Comparison of ENCODE assay signal across 1 cellular context in the genomic region with DNA sequence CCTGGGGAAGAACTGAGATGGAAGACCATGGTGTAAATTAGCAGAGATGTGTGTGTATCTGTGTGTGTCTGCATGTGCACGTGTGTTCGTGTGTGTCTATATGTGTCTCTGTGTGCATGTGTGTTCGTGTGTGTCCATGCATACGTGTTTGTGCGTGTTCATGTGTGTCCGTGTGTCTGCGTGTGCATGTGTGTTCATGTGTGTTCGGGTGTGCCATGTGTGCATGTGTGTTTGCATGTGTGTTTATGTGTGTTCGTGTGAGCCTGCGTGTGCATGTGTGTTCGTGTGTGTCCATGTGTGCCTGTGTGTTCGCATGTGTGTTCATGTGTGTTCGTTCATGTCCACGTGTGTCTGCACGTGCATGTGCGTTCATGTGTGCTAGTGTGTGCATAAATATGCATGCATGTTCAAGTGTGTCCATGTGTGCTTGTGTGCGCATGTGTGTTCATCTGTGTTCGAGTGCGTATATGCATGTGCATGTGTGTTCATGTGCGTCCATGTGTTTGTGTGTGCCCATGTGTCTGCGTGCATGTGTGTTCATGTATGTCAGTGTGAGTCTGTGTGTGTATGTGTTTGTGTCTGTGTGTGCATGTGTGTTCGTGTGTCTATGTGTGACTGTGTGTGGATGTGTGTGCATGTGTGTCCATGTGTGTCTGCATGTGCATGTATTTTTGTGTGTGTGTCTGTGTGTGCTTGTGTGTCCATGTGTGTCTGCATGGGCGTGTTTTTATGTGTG.
TF ChIP-seq lines count a peak whose summit lies in the region.

No MANE protein-coding gene starts in this region.

TF ChIP-seq in H1, 55 proteins besides CTCF, POLR2A, EP300 and RAD21:
- no peak for TF ChIP-seq TCF12 (IDR thresholded peaks at IDR 0.05; ENCODE audit: low read depth, low read length)
- TF ChIP-seq HDAC6 (IDR thresholded peaks at IDR 0.05; ENCODE audit: low read depth, low read length), result no peak
- no peak for TF ChIP-seq JUND (IDR thresholded peaks at IDR 0.05; ENCODE audit: low read length)
- TF ChIP-seq, protein P1, sequence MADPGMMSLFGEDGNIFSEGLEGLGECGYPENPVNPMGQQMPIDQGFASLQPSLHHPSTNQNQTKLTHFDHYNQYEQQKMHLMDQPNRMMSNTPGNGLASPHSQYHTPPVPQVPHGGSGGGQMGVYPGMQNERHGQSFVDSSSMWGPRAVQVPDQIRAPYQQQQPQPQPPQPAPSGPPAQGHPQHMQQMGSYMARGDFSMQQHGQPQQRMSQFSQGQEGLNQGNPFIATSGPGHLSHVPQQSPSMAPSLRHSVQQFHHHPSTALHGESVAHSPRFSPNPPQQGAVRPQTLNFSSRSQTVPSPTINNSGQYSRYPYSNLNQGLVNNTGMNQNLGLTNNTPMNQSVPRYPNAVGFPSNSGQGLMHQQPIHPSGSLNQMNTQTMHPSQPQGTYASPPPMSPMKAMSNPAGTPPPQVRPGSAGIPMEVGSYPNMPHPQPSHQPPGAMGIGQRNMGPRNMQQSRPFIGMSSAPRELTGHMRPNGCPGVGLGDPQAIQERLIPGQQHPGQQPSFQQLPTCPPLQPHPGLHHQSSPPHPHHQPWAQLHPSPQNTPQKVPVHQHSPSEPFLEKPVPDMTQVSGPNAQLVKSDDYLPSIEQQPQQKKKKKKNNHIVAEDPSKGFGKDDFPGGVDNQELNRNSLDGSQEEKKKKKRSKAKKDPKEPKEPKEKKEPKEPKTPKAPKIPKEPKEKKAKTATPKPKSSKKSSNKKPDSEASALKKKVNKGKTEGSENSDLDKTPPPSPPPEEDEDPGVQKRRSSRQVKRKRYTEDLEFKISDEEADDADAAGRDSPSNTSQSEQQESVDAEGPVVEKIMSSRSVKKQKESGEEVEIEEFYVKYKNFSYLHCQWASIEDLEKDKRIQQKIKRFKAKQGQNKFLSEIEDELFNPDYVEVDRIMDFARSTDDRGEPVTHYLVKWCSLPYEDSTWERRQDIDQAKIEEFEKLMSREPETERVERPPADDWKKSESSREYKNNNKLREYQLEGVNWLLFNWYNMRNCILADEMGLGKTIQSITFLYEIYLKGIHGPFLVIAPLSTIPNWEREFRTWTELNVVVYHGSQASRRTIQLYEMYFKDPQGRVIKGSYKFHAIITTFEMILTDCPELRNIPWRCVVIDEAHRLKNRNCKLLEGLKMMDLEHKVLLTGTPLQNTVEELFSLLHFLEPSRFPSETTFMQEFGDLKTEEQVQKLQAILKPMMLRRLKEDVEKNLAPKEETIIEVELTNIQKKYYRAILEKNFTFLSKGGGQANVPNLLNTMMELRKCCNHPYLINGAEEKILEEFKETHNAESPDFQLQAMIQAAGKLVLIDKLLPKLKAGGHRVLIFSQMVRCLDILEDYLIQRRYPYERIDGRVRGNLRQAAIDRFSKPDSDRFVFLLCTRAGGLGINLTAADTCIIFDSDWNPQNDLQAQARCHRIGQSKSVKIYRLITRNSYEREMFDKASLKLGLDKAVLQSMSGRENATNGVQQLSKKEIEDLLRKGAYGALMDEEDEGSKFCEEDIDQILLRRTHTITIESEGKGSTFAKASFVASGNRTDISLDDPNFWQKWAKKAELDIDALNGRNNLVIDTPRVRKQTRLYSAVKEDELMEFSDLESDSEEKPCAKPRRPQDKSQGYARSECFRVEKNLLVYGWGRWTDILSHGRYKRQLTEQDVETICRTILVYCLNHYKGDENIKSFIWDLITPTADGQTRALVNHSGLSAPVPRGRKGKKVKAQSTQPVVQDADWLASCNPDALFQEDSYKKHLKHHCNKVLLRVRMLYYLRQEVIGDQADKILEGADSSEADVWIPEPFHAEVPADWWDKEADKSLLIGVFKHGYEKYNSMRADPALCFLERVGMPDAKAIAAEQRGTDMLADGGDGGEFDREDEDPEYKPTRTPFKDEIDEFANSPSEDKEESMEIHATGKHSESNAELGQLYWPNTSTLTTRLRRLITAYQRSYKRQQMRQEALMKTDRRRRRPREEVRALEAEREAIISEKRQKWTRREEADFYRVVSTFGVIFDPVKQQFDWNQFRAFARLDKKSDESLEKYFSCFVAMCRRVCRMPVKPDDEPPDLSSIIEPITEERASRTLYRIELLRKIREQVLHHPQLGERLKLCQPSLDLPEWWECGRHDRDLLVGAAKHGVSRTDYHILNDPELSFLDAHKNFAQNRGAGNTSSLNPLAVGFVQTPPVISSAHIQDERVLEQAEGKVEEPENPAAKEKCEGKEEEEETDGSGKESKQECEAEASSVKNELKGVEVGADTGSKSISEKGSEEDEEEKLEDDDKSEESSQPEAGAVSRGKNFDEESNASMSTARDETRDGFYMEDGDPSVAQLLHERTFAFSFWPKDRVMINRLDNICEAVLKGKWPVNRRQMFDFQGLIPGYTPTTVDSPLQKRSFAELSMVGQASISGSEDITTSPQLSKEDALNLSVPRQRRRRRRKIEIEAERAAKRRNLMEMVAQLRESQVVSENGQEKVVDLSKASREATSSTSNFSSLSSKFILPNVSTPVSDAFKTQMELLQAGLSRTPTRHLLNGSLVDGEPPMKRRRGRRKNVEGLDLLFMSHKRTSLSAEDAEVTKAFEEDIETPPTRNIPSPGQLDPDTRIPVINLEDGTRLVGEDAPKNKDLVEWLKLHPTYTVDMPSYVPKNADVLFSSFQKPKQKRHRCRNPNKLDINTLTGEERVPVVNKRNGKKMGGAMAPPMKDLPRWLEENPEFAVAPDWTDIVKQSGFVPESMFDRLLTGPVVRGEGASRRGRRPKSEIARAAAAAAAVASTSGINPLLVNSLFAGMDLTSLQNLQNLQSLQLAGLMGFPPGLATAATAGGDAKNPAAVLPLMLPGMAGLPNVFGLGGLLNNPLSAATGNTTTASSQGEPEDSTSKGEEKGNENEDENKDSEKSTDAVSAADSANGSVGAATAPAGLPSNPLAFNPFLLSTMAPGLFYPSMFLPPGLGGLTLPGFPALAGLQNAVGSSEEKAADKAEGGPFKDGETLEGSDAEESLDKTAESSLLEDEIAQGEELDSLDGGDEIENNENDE (IDR thresholded peaks at IDR 0.05; ENCODE audit: insufficient replicate concordance, low read length), result no peak
- TF ChIP-seq KDM1A (IDR thresholded peaks at IDR 0.05; ENCODE audit: borderline replicate concordance, low read length), result no peak
- no peak for TF ChIP-seq EZH2 (IDR thresholded peaks at IDR 0.05; ENCODE audit: low read depth, low read length, severe bottlenecking)
- no peak for TF ChIP-seq ASH2L (IDR thresholded peaks at IDR 0.05; ENCODE audit: low read length)
- TF ChIP-seq, protein P2, sequence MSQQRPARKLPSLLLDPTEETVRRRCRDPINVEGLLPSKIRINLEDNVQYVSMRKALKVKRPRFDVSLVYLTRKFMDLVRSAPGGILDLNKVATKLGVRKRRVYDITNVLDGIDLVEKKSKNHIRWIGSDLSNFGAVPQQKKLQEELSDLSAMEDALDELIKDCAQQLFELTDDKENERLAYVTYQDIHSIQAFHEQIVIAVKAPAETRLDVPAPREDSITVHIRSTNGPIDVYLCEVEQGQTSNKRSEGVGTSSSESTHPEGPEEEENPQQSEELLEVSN (IDR thresholded peaks at IDR 0.05), result no peak
- no peak for TF ChIP-seq CBX5 (IDR thresholded peaks at IDR 0.05; ENCODE audit: low read depth, low read length)
- no peak for TF ChIP-seq KDM4A (IDR thresholded peaks at IDR 0.05; ENCODE audit: low read depth, low read length, severe bottlenecking)
- TF ChIP-seq CTBP2 (IDR thresholded peaks at IDR 0.05; ENCODE audit: borderline replicate concordance, insufficient read depth, insufficient read length, low read length), result no peak
- no peak for TF ChIP-seq SAP30 (IDR thresholded peaks at IDR 0.05; ENCODE audit: insufficient read depth, insufficient replicate concordance, low read length)
- no peak for TF ChIP-seq RFX5 (IDR thresholded peaks at IDR 0.05; ENCODE audit: borderline replicate concordance, low read depth, low read length)
- no peak for TF ChIP-seq BACH1 (IDR thresholded peaks at IDR 0.05; ENCODE audit: low read length)
- no peak for TF ChIP-seq SRF (IDR thresholded peaks at IDR 0.05; ENCODE audit: low read depth, low read length)
- TF ChIP-seq SP2 (IDR thresholded peaks at IDR 0.05; ENCODE audit: low read length), result no peak
- TF ChIP-seq BCL11A (IDR thresholded peaks at IDR 0.05; ENCODE audit: low read depth in 2 of 2, low read length in 2 of 2), result no peak
- TF ChIP-seq, protein P3, sequence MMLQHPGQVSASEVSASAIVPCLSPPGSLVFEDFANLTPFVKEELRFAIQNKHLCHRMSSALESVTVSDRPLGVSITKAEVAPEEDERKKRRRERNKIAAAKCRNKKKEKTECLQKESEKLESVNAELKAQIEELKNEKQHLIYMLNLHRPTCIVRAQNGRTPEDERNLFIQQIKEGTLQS (IDR thresholded peaks at IDR 0.05; ENCODE audit: insufficient read depth, low read depth, low read length), result no peak
- TF ChIP-seq CHD2 (IDR thresholded peaks at IDR 0.05; ENCODE audit: low read length), result no peak
